8 cellular contexts compared by ENCODE assay signal in the genomic region with DNA sequence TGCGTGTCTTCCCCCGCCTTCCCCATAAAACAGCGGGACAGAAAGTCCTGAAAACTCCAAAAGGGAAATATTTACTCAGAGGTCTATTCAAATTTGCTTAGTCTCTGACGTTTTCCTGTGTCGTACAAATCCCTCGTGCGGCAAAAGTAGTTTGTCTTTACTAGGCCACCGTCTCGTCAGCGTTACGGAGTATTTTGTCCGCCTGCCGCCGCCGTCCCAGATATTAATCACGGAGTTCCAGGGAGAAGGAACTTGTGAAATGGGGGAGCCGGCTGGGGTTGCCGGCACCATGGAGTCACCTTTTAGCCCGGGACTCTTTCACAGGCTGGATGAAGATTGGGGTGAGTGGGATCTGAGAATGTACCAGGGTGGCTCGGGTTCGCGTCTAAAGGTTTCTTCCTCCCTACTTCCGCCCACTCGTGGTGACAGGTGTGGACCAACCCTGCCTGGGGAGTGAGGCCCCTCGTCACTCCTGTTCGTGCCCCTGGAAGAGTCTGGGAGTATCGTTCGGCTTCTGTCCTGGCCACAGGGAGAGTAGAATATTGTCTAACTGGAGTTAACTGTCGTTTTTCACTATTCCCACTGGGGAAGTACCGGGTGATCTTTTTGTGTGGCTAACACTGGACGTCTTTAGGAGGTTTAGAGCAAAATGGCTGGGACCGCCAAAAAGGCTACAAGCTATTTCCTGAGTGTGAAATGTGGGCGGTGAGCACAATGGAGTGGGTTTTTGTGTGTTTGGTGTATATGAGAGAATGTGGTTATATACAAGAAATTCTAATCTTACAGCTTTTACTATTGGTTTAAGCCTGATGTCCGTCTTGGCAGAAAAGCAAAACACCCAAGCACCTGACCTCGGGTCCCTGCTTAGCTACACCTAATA. TPM values are rescaled to one million over a fixed set of nuclear protein-coding genes. Genes with fewer than 3 reads are reported as not detected.
DNase-seq lines count a peak whose midpoint lies in the region; ATAC-seq and TF ChIP-seq lines count a peak whose summit lies in the region.

A gene with protein sequence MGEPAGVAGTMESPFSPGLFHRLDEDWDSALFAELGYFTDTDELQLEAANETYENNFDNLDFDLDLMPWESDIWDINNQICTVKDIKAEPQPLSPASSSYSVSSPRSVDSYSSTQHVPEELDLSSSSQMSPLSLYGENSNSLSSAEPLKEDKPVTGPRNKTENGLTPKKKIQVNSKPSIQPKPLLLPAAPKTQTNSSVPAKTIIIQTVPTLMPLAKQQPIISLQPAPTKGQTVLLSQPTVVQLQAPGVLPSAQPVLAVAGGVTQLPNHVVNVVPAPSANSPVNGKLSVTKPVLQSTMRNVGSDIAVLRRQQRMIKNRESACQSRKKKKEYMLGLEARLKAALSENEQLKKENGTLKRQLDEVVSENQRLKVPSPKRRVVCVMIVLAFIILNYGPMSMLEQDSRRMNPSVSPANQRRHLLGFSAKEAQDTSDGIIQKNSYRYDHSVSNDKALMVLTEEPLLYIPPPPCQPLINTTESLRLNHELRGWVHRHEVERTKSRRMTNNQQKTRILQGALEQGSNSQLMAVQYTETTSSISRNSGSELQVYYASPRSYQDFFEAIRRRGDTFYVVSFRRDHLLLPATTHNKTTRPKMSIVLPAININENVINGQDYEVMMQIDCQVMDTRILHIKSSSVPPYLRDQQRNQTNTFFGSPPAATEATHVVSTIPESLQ (plus strand): TSS at position 219 of the 880 bp plus-strand sequence. CDS start 41 bp downstream, at position 260.

- H2BK120ac ChIP-seq in mesendoderm (ENCODE audit: low read depth, low read length) = no peak within 1 kb of the TSS

- H4K8ac ChIP-seq in mesendoderm (ENCODE audit: low read depth, low read length) = no peak within 1 kb of the TSS

- H3K9ac ChIP-seq in endocrine pancreas (ENCODE audit: control insufficient read depth, insufficient read depth, low read length) (peak within 1 kb of the TSS; percentile 98), mesendoderm (ENCODE audit: low read length) (peak within 1 kb of the TSS; percentile 85)

- H3K4me3 ChIP-seq in endocrine pancreas (ENCODE audit: control insufficient read depth, insufficient read depth, low read length) (peak within 1 kb of the TSS; percentile 99), mesendoderm (ENCODE audit: low read length) (peak within 1 kb of the TSS; percentile 88)

- no peaks in the 10 kb centered on the region for H3K79me1 ChIP-seq in mesendoderm (ENCODE audit: low read length)

- H3K79me2 ChIP-seq in mesendoderm (ENCODE audit: control insufficient read depth, insufficient read depth, low read length) = no peaks in the 10 kb centered on the region

- H4K5ac ChIP-seq in mesendoderm (ENCODE audit: low read length) = no peak within 1 kb of the TSS

- DNase-seq in CD4-positive, alpha-beta T cell = peak; percentile 66 to 79 (median 71)
- DNase-seq in HT-29 (ENCODE audit: low spot score) = peak; percentile 87
- DNase-seq in NOMO-1 treated with DMSO at 0.1 percent for 48 hours (lab: John Stamatoyannopoulos, UW; ENCODE audit: unreplicated experiment) = peak; percentile 91
- DNase-seq in activated CD8-positive, alpha-beta memory T cell treated with anti-CD3 and anti-CD28 coated beads for 4 hours (ENCODE audit: low read depth in 2 of 2) = peak; percentile 67 to 68
- DNase-seq in mesendoderm = peak; percentile 88
- DNase-seq in stimulated activated CD8-positive, alpha-beta memory T cell treated with anti-CD3 and anti-CD28 coated beads, Interleukin-12 subunit alpha, Interleukin-12 subunit beta, amount 100 ng/mL, for 4 hours (ENCODE audit: low read depth) = peak; percentile 66

- no peaks in the 10 kb centered on the region for H3K9me3 Mint-ChIP-seq in CD4-positive, alpha-beta T cell

- peaks cover 23% of the 10 kb centered on the region for H3K36me3 Mint-ChIP-seq in CD4-positive, alpha-beta T cell (ENCODE audit: low read depth)

- peaks cover 4% of the 10 kb centered on the region for H3K4me1 ChIP-seq in endocrine pancreas (ENCODE audit: control insufficient read depth, insufficient read depth, low read length)
- no peaks in the 10 kb centered on the region for H3K4me1 ChIP-seq in mesendoderm (ENCODE audit: control insufficient read depth, low read depth, low read length)

- no CpG with 5 or more reads among the region's 35 CpGs for WGBS in mesendoderm (ENCODE audit: extremely low coverage, insufficient coverage, low lambda C conversion rate)

- no peaks in the 10 kb centered on the region for H3K9me3 ChIP-seq in CD4-positive, alpha-beta T cell (ENCODE audit: control insufficient read depth, low read length)
- H3K9me3 ChIP-seq in endocrine pancreas (ENCODE audit: control insufficient read depth, low read length) = no peaks in the 10 kb centered on the region

- peak within 1 kb of the TSS; percentile 86 for H3K27ac ChIP-seq in CD4-positive, alpha-beta T cell (ENCODE audit: low read depth, low read length)
- H3K27ac ChIP-seq in mesendoderm (ENCODE audit: low read depth, low read length) = no peak within 1 kb of the TSS

- intact Hi-C loops in CD4-positive, alpha-beta T cell (cut with DNase I, micrococcal nuclease) = loop anchor here in 1 of 2 experiments (10.0 kb wide), 2 partner anchors 738 to 798 kb away; a partner anchor contains a TSS

- H3K27ac Mint-ChIP-seq in CD4-positive, alpha-beta T cell = no peak within 1 kb of the TSS

- peaks cover 40% of the 10 kb centered on the region for H3K4me1 Mint-ChIP-seq in CD4-positive, alpha-beta T cell (ENCODE audit: low read depth)

- H2AK5ac ChIP-seq in mesendoderm (ENCODE audit: low read length) = no peak within 1 kb of the TSS

- H3K23ac ChIP-seq in mesendoderm (ENCODE audit: low read length) = no peak within 1 kb of the TSS

- H3K27me3 Mint-ChIP-seq in CD4-positive, alpha-beta T cell = no peaks in the 10 kb centered on the region

- no peak within 1 kb of the TSS for H2BK15ac ChIP-seq in mesendoderm (replicated peaks; ENCODE audit: low read depth)

- CTCF ChIA-PET in CD4-positive, alpha-beta T cell (lab: Charles Lee) = interaction anchor here (0.8 to 1.9 kb wide), 2 partner anchors 16 to 271 kb away, joined by 5 to 8 read pairs; a partner anchor contains a TSS

- POLR2A ChIA-PET in CD4-positive, alpha-beta T cell (lab: Charles Lee) = interaction anchor here (0.8 to 2.1 kb wide), 4 partner anchors 10 to 27 kb away, joined by 3 to 11 read pairs (median 4); a partner anchor contains a TSS

- H2BK5ac ChIP-seq in mesendoderm (ENCODE audit: low read length) = no peak within 1 kb of the TSS

- H3K27me3 ChIP-seq in CD4-positive, alpha-beta T cell (ENCODE audit: control insufficient read depth, insufficient read depth, low read length) = no peaks in the 10 kb centered on the region
- no peaks in the 10 kb centered on the region for H3K27me3 ChIP-seq in endocrine pancreas (ENCODE audit: control insufficient read depth, insufficient read depth, low read length)
- no peaks in the 10 kb centered on the region for H3K27me3 ChIP-seq in mesendoderm (ENCODE audit: insufficient read depth, low read length, poor library complexity)

- H3K4me3 Mint-ChIP-seq in CD4-positive, alpha-beta T cell = peak within 1 kb of the TSS; percentile 99

- peak within 1 kb of the TSS; percentile 56 for H3K4ac ChIP-seq in mesendoderm (ENCODE audit: low read depth, low read length)

- peak within 1 kb of the TSS; percentile 81 for H3K56ac ChIP-seq in mesendoderm (ENCODE audit: low read length)

- peak within 1 kb of the TSS; percentile 77 for H3K4me2 ChIP-seq in mesendoderm (ENCODE audit: low read length)

- H3K18ac ChIP-seq in mesendoderm (ENCODE audit: low read length) = no peak within 1 kb of the TSS

- no peaks in the 10 kb centered on the region for H3K36me3 ChIP-seq in endocrine pancreas (ENCODE audit: control insufficient read depth, insufficient read depth, low read length)
- no peaks in the 10 kb centered on the region for H3K36me3 ChIP-seq in mesendoderm (ENCODE audit: control insufficient read depth, insufficient read depth, low read length)

- TF ChIP-seq CTCF in CD4-positive, alpha-beta T cell (IDR thresholded peaks at IDR 0.05) = no peak

- peak; percentile 69 for ATAC-seq in CD4-positive, alpha-beta T cell (ENCODE audit: poor library complexity)
- ATAC-seq in GM19455 (IDR thresholded peaks at IDR 0.05; ENCODE audit: unreplicated experiment) = peak; percentile 62

RNA-seq across cellular contexts. Expression of the gene that starts here (rescaled TPM):
- 10 to 100 TPM; 16.2 to 17.1 TPM for total RNA-seq in CD4-positive, alpha-beta T cell
- total RNA-seq in HT-29 (2014; rRNA removed; shearing (Covaris generic)) = 6.2 and 7.3 TPM in 2 replicates
- 7.8 TPM for polyA plus RNA-seq in mesendoderm (2013, experiment 1 of 2)
- 7.8 TPM for polyA plus RNA-seq in mesendoderm (2013, experiment 2 of 2)
